In the genomic region with DNA sequence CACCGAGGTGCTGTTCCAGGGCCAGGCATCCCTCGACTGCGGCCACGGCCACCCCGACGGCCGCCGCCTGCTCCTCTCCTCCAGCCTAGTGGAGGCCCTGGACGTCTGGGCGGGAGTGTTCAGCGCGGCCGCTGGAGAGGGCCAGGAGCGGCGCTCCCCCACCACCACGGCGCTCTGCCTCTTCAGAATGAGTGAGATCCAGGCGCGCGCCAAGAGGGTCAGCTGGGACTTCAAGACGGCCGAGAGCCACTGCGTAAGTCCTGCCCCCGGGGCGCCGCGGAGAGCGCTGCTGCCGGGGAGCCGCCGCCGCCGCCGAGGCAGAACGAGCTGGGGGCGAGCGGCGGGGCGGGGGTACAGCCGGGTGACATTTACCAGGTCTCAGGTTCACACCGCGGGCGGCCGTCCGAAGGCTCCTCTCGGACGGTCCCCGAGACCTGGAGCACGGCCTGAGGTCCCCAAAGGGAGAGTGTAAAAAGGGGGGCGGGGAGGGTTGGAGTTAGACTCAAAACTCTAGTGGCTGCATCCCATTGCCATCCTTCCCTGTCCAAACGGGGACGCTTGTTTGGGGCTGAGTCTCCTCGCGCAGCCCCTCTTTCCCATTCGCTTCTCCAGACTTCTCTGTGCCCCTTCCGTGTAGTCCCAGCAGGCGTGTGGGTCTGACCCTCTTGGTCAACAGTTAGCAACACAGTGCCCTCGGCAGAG, we compare ENCODE assay signal across 1 cellular context.
TF ChIP-seq lines count a peak whose summit lies in the region.

No MANE protein-coding gene starts in this region.

TF ChIP-seq in IMR-90, 13 proteins besides CTCF, POLR2A, EP300 and RAD21 (continued from another document):
- TF ChIP-seq, protein P1, sequence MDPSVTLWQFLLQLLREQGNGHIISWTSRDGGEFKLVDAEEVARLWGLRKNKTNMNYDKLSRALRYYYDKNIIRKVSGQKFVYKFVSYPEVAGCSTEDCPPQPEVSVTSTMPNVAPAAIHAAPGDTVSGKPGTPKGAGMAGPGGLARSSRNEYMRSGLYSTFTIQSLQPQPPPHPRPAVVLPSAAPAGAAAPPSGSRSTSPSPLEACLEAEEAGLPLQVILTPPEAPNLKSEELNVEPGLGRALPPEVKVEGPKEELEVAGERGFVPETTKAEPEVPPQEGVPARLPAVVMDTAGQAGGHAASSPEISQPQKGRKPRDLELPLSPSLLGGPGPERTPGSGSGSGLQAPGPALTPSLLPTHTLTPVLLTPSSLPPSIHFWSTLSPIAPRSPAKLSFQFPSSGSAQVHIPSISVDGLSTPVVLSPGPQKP (IDR thresholded peaks at IDR 0.05; ENCODE audit: borderline replicate concordance, low read depth, low read length), result no peak
- TF ChIP-seq RFX5 (IDR thresholded peaks at IDR 0.05; ENCODE audit: low read depth, low read length) (no peak), CHD1 (IDR thresholded peaks at IDR 0.05; ENCODE audit: low read depth, low read length) (no peak), SMC3 (IDR thresholded peaks at IDR 0.05; ENCODE audit: low read depth, low read length) (no peak), MXI1 (IDR thresholded peaks at IDR 0.05; ENCODE audit: borderline replicate concordance, low read depth, low read length) (no peak)
